In the genomic region with DNA sequence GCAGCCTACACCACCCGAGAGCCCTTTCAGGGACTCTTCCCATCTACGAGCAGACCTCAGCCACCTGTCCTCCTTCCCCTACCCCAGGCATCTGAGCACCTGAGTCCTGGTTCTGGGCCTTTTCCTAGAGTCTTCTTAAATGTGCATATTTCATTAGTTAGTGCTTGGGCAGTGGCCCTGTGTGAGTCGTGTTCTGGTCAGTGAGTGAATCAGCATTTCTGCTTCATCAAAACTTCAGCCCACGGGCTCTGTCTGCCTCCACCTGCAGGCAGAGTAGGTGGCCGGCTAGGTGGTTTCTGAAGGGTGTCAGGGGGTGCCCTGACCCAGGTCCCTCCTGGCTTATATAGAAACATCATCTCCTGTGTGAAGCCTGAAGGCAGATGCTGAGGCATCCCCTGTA, we compare ENCODE assay signal across 2 cellular contexts.
TF ChIP-seq lines count a peak whose summit lies in the region.

No MANE protein-coding gene starts in this region.

TF ChIP-seq in K562, 482 proteins besides CTCF, POLR2A, EP300 and RAD21 (continues in another document):
- TF ChIP-seq ZNF780A (CRISPR knock-in tag; IDR thresholded peaks at IDR 0.05), result no peak
- TF ChIP-seq ZFP1 (CRISPR knock-in tag; IDR thresholded peaks at IDR 0.05), result no peak
- TF ChIP-seq GABPB1 (CRISPR knock-in tag; IDR thresholded peaks at IDR 0.05), result no peak
- TF ChIP-seq MAFG (tag; conservative IDR thresholded peaks at IDR 0.05), result peak; percentile 88
- TF ChIP-seq SAFB2 (IDR thresholded peaks at IDR 0.05; ENCODE audit: borderline replicate concordance, low read depth, low read length, severe bottlenecking), result no peak
- no peak for TF ChIP-seq KDM2B (CRISPR knock-in tag; IDR thresholded peaks at IDR 0.05)
- no peak for TF ChIP-seq ZFPM2 (CRISPR knock-in tag; IDR thresholded peaks at IDR 0.05)
- no peak for TF ChIP-seq RB1 (IDR thresholded peaks at IDR 0.05; ENCODE audit: low read depth)
- no peak for TF ChIP-seq PHTF2 (CRISPR knock-in tag; IDR thresholded peaks at IDR 0.05)
- no peak for TF ChIP-seq MEF2D (tag; conservative IDR thresholded peaks at IDR 0.05; ENCODE audit: low read depth)
- TF ChIP-seq CHCHD3 (CRISPR knock-in tag; IDR thresholded peaks at IDR 0.05), result no peak
- TF ChIP-seq FIP1L1 (IDR thresholded peaks at IDR 0.05; ENCODE audit: low read depth, low read length, poor library complexity, severe bottlenecking), result no peak
- no peak for TF ChIP-seq MCM2 (IDR thresholded peaks at IDR 0.05; ENCODE audit: low read depth)
- TF ChIP-seq ZNF165 (CRISPR knock-in tag; IDR thresholded peaks at IDR 0.05; ENCODE audit: borderline replicate concordance), result no peak
- no peak for TF ChIP-seq ZNF197 (CRISPR knock-in tag; IDR thresholded peaks at IDR 0.05; ENCODE audit: low read depth)
- no peak for TF ChIP-seq ZNF354B (CRISPR knock-in tag; IDR thresholded peaks at IDR 0.05)
- no peak for TF ChIP-seq NFIX (CRISPR knock-in tag; IDR thresholded peaks at IDR 0.05; ENCODE audit: low read depth)
- TF ChIP-seq, protein P1, sequence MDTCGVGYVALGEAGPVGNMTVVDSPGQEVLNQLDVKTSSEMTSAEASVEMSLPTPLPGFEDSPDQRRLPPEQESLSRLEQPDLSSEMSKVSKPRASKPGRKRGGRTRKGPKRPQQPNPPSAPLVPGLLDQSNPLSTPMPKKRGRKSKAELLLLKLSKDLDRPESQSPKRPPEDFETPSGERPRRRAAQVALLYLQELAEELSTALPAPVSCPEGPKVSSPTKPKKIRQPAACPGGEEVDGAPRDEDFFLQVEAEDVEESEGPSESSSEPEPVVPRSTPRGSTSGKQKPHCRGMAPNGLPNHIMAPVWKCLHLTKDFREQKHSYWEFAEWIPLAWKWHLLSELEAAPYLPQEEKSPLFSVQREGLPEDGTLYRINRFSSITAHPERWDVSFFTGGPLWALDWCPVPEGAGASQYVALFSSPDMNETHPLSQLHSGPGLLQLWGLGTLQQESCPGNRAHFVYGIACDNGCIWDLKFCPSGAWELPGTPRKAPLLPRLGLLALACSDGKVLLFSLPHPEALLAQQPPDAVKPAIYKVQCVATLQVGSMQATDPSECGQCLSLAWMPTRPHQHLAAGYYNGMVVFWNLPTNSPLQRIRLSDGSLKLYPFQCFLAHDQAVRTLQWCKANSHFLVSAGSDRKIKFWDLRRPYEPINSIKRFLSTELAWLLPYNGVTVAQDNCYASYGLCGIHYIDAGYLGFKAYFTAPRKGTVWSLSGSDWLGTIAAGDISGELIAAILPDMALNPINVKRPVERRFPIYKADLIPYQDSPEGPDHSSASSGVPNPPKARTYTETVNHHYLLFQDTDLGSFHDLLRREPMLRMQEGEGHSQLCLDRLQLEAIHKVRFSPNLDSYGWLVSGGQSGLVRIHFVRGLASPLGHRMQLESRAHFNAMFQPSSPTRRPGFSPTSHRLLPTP (IDR thresholded peaks at IDR 0.05; ENCODE audit: borderline replicate concordance, extremely low read depth, insufficient read length), result no peak
- TF ChIP-seq NCOA2 (IDR thresholded peaks at IDR 0.05; ENCODE audit: partially characterized antibody in 2 of 2), result no peak
- no peak for TF ChIP-seq SRSF9 (IDR thresholded peaks at IDR 0.05; ENCODE audit: borderline replicate concordance, low read depth, low read length)
- TF ChIP-seq NR4A1 (CRISPR knock-in tag; IDR thresholded peaks at IDR 0.05), result no peak
- no peak for TF ChIP-seq NR4A1 (tag; IDR thresholded peaks at IDR 0.05)
- TF ChIP-seq YBX1 (IDR thresholded peaks at IDR 0.05), result no peak
- TF ChIP-seq FOXJ2 (tag; IDR thresholded peaks at IDR 0.05), result no peak
- TF ChIP-seq, protein P2, sequence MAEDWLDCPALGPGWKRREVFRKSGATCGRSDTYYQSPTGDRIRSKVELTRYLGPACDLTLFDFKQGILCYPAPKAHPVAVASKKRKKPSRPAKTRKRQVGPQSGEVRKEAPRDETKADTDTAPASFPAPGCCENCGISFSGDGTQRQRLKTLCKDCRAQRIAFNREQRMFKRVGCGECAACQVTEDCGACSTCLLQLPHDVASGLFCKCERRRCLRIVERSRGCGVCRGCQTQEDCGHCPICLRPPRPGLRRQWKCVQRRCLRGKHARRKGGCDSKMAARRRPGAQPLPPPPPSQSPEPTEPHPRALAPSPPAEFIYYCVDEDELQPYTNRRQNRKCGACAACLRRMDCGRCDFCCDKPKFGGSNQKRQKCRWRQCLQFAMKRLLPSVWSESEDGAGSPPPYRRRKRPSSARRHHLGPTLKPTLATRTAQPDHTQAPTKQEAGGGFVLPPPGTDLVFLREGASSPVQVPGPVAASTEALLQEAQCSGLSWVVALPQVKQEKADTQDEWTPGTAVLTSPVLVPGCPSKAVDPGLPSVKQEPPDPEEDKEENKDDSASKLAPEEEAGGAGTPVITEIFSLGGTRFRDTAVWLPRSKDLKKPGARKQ (CRISPR knock-in tag; IDR thresholded peaks at IDR 0.05), result no peak
- no peak for TF ChIP-seq THRAP3 (IDR thresholded peaks at IDR 0.05; ENCODE audit: borderline replicate concordance)
- no peak for TF ChIP-seq HDAC1 (IDR thresholded peaks at IDR 0.05)
- TF ChIP-seq, protein P3, sequence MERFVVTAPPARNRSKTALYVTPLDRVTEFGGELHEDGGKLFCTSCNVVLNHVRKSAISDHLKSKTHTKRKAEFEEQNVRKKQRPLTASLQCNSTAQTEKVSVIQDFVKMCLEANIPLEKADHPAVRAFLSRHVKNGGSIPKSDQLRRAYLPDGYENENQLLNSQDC (CRISPR knock-in tag; IDR thresholded peaks at IDR 0.05), result no peak
- no peak for TF ChIP-seq NFIC (IDR thresholded peaks at IDR 0.05)
- no peak for TF ChIP-seq ZNF217 (CRISPR knock-in tag; IDR thresholded peaks at IDR 0.05)
- TF ChIP-seq, protein P4, sequence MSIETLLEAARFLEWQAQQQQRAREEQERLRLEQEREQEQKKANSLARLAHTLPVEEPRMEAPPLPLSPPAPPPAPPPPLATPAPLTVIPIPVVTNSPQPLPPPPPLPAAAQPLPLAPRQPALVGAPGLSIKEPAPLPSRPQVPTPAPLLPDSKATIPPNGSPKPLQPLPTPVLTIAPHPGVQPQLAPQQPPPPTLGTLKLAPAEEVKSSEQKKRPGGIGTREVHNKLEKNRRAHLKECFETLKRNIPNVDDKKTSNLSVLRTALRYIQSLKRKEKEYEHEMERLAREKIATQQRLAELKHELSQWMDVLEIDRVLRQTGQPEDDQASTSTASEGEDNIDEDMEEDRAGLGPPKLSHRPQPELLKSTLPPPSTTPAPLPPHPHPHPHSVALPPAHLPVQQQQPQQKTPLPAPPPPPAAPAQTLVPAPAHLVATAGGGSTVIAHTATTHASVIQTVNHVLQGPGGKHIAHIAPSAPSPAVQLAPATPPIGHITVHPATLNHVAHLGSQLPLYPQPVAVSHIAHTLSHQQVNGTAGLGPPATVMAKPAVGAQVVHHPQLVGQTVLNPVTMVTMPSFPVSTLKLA (conservative IDR thresholded peaks at IDR 0.05), result no peak
- peak; percentile 18; the same call in 1 of the 2 replicates for TF ChIP-seq MAFF (IDR thresholded peaks at IDR 0.05; ENCODE audit: low read length)
- TF ChIP-seq SRSF1 (IDR thresholded peaks at IDR 0.05; ENCODE audit: low read depth, low read length), result no peak
- TF ChIP-seq DDX20 (tag; IDR thresholded peaks at IDR 0.05; ENCODE audit: low read depth), result no peak
- TF ChIP-seq, protein P5, sequence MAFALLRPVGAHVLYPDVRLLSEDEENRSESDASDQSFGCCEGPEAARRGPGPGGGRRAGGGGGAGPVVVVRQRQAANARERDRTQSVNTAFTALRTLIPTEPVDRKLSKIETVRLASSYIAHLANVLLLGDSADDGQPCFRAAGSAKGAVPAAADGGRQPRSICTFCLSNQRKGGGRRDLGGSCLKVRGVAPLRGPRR (CRISPR knock-in tag; IDR thresholded peaks at IDR 0.05), result no peak

TF ChIP-seq in neural cell, 6 proteins besides CTCF, POLR2A, EP300 and RAD21:
- TF ChIP-seq TAF1 (IDR thresholded peaks at IDR 0.05; ENCODE audit: low read depth) (no peak), SMC3 (conservative IDR thresholded peaks at IDR 0.05; ENCODE audit: poor library complexity) (no peak), MXI1 (conservative IDR thresholded peaks at IDR 0.05; ENCODE audit: poor library complexity, severe bottlenecking) (no peak), POLR2AphosphoS5 (IDR thresholded peaks at IDR 0.05) (no peak), EZH2 (IDR thresholded peaks at IDR 0.05; ENCODE audit: borderline replicate concordance, insufficient read depth, low read length, poor library complexity, severe bottlenecking) (no peak)
- TF ChIP-seq, protein P6, sequence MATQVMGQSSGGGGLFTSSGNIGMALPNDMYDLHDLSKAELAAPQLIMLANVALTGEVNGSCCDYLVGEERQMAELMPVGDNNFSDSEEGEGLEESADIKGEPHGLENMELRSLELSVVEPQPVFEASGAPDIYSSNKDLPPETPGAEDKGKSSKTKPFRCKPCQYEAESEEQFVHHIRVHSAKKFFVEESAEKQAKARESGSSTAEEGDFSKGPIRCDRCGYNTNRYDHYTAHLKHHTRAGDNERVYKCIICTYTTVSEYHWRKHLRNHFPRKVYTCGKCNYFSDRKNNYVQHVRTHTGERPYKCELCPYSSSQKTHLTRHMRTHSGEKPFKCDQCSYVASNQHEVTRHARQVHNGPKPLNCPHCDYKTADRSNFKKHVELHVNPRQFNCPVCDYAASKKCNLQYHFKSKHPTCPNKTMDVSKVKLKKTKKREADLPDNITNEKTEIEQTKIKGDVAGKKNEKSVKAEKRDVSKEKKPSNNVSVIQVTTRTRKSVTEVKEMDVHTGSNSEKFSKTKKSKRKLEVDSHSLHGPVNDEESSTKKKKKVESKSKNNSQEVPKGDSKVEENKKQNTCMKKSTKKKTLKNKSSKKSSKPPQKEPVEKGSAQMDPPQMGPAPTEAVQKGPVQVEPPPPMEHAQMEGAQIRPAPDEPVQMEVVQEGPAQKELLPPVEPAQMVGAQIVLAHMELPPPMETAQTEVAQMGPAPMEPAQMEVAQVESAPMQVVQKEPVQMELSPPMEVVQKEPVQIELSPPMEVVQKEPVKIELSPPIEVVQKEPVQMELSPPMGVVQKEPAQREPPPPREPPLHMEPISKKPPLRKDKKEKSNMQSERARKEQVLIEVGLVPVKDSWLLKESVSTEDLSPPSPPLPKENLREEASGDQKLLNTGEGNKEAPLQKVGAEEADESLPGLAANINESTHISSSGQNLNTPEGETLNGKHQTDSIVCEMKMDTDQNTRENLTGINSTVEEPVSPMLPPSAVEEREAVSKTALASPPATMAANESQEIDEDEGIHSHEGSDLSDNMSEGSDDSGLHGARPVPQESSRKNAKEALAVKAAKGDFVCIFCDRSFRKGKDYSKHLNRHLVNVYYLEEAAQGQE (IDR thresholded peaks at IDR 0.05; ENCODE audit: borderline replicate concordance), result no peak
